In genomic region chr3:40546811-40547210, GRCh38 we compare ENCODE assay signal across 13 cellular contexts. TPM values are rescaled to one million over a fixed set of nuclear protein-coding genes. Genes with fewer than 3 reads are reported as not detected.
DNase-seq lines count a peak whose midpoint lies in the region; TF ChIP-seq lines count a peak whose summit lies in the region.
"Had no signal": no experiment of that assay in that cellular context is flagged by ENCODE, and none has a peak within 500 bp of the region (broad histone marks: within the 10 kb centered on the region; RNA-seq: fewer than 3 reads in every experiment).

No MANE protein-coding gene starts in this region.

- no peak overlapping the region for H3K27ac Mint-ChIP-seq in CD8-positive, alpha-beta memory T cell
- H3K27ac Mint-ChIP-seq: naive thymus-derived CD4-positive, alpha-beta T cell had no signal

- no peak for TF ChIP-seq CTCF in suprapubic skin (IDR thresholded peaks at IDR 0.05)

- TF ChIP-seq POLR2A in suprapubic skin (IDR thresholded peaks at IDR 0.05) = no peak

- no peaks in the 10 kb centered on the region for H3K9me3 ChIP-seq in suprapubic skin
- H3K9me3 ChIP-seq in CD8-positive, alpha-beta memory T cell (ENCODE audit: low read length) = no peaks in the 10 kb centered on the region

- H3K9me3 Mint-ChIP-seq in CD8-positive, alpha-beta memory T cell = peaks cover 0 to 4% (median 0%) of the 10 kb centered on the region in 5 donors

- H3K27ac ChIP-seq in suprapubic skin = no peak overlapping the region
- no peak overlapping the region for H3K27ac ChIP-seq in CD8-positive, alpha-beta memory T cell (ENCODE audit: low read depth, low read length)
- H3K27ac ChIP-seq: 22Rv1 had no signal

- POLR2A ChIA-PET in CD8-positive, alpha-beta memory T cell (lab: Charles Lee) = no interaction called here

- DNase-seq in DMS 273 (lab: John Stamatoyannopoulos, UW; ENCODE audit: unreplicated experiment) = peak; percentile 1
- no peak for DNase-seq in DMS 273 treated with DMSO at 0.1 percent for 48 hours (lab: John Stamatoyannopoulos, UW)
- peak; percentile 86 for DNase-seq in RPMI7951 (ENCODE audit: low read depth)
- peak; percentile 91 for DNase-seq in fibroblast of peridontal ligament (ENCODE audit: extremely low read depth)
- DNase-seq in skeletal muscle cell (ENCODE audit: low read depth) = peak; percentile 77
- DNase-seq in cortex of kidney (lab: John Stamatoyannopoulos, UW) = no peak
- no peak for DNase-seq in suprapubic skin (ENCODE audit: low spot score in 2 of 2)
- no peak for DNase-seq in CD8-positive, alpha-beta memory T cell
- DNase-seq: DMS153; naive thymus-derived CD4-positive, alpha-beta T cell; NCI-H146; stimulated activated CD4-positive, alpha-beta T cell treated with anti-CD3 and anti-CD28 coated beads, Interleukin-12 subunit alpha, Interleukin-12 subunit beta, amount 100 ng/mL, for 4 hours had no signal

- no peak for TF ChIP-seq EP300 in suprapubic skin (IDR thresholded peaks at IDR 0.05)

- H3K4me3 Mint-ChIP-seq in CD8-positive, alpha-beta memory T cell = no peak overlapping the region
- H3K4me3 Mint-ChIP-seq: naive thymus-derived CD4-positive, alpha-beta T cell had no signal

- WGBS in suprapubic skin = 48% methylated on average over 1 of the region's 1 CpG

- peaks cover 4 to 7% of the 10 kb centered on the region in 2 donors for H3K27me3 Mint-ChIP-seq in CD8-positive, alpha-beta memory T cell
- H3K27me3 Mint-ChIP-seq: naive thymus-derived CD4-positive, alpha-beta T cell had no signal

- H3K4me3 ChIP-seq in skeletal muscle cell (ENCODE audit: low read depth, low read length) (no peak overlapping the region), suprapubic skin (no peak overlapping the region)
- no peak overlapping the region for H3K4me3 ChIP-seq in CD8-positive, alpha-beta memory T cell (ENCODE audit: low read length)

- H3K4me1 ChIP-seq in suprapubic skin = no peaks in the 10 kb centered on the region
- no peaks in the 10 kb centered on the region for H3K4me1 ChIP-seq in CD8-positive, alpha-beta memory T cell (ENCODE audit: insufficient read depth, low read length)

- CTCF ChIA-PET in CD8-positive, alpha-beta memory T cell (lab: Charles Lee) = no interaction called here

- H3K36me3 Mint-ChIP-seq in CD8-positive, alpha-beta memory T cell = peaks cover 0 to 8% (median 0%) of the 10 kb centered on the region in 3 donors

- H3K4me1 Mint-ChIP-seq in CD8-positive, alpha-beta memory T cell = no peaks in the 10 kb centered on the region
- H3K4me1 Mint-ChIP-seq: naive thymus-derived CD4-positive, alpha-beta T cell had no signal

- no peaks in the 10 kb centered on the region for H3K36me3 ChIP-seq in suprapubic skin
- H3K36me3 ChIP-seq in CD8-positive, alpha-beta memory T cell (ENCODE audit: insufficient read depth, low read length) = no peaks in the 10 kb centered on the region

- no peaks in the 10 kb centered on the region for H3K27me3 ChIP-seq in suprapubic skin
- H3K27me3 ChIP-seq in CD8-positive, alpha-beta memory T cell (ENCODE audit: insufficient read depth, low read length, poor library complexity, severe bottlenecking) = no peaks in the 10 kb centered on the region

RNA-seq across cellular contexts. Expression of gene ZNF621, which starts 22.1 kb away (rescaled TPM):
- 10.8 and 11.0 TPM in 2 replicates for total RNA-seq in RPMI7951 (2014; rRNA removed; shearing (Covaris generic))
- 10 to 100 TPM in 3 of 4 donors, 1 to 10 TPM in 1; 9.5 to 29.0 (median 14.6) TPM for total RNA-seq in suprapubic skin
- 10 to 100 TPM; 20.7 to 22.5 TPM for total RNA-seq in CD8-positive, alpha-beta memory T cell
- polyA plus RNA-seq in CD8-positive, alpha-beta memory T cell = 3.2 TPM

RNA-seq across cellular contexts. Expression of gene ZNF620, which starts 41.0 kb away (rescaled TPM):
- total RNA-seq in RPMI7951 (2014; rRNA removed; shearing (Covaris generic)) = 1.4 and 1.5 TPM in 2 replicates
- total RNA-seq in suprapubic skin = 1 to 10 TPM in 3 of 4 donors, under 1 TPM in 1; 0.60 to 2.9 (median 1.6) TPM
- total RNA-seq in CD8-positive, alpha-beta memory T cell = 1 to 10 TPM; 7.1 to 7.6 TPM
- 2.9 TPM for polyA plus RNA-seq in CD8-positive, alpha-beta memory T cell

Comparison
In these comparisons a context has a peak if more than half of its experiments do, and no peak if none do; other contexts are left out.
1. DNase-seq: peak in DMS 273 (single experiment), RPMI7951 (single experiment), fibroblast of peridontal ligament (single experiment) and skeletal muscle cell (single experiment); none in DMS 273 treated with DMSO at 0.1 percent for 48 hours (single experiment), cortex of kidney (single experiment), suprapubic skin (0 of 2) and CD8-positive, alpha-beta memory T cell (0 of 5).